ENCODE assay signal across 15 cellular contexts in genomic region chr11:34425863-34426262, GRCh38. TPM values are rescaled to one million over a fixed set of nuclear protein-coding genes. Genes with fewer than 3 reads are reported as not detected.
DNase-seq lines count a peak whose midpoint lies in the region; ATAC-seq and TF ChIP-seq lines count a peak whose summit lies in the region.
"Had no signal": no experiment of that assay in that cellular context is flagged by ENCODE, and none has a peak within 500 bp of the region (broad histone marks: within the 10 kb centered on the region; RNA-seq: fewer than 3 reads in every experiment).

No MANE protein-coding gene starts in this region.

- H3K27me3 ChIP-seq in A673 (replicated peaks; ENCODE audit: insufficient read depth, low read depth, low read length, poor library complexity), result no peaks in the 10 kb centered on the region
- H3K27me3 ChIP-seq in left lung, result no peaks in the 10 kb centered on the region
- no peaks in the 10 kb centered on the region for H3K27me3 ChIP-seq in Caco-2 (replicated peaks; ENCODE audit: control insufficient read depth, insufficient read depth, low read length)
- H3K27me3 ChIP-seq: tibial nerve had no signal

- peak overlapping the region; percentile 45 for H3K27ac ChIP-seq in A673 (ENCODE audit: low read depth, low read length, poor library complexity, severe bottlenecking)
- peak overlapping the region; percentile 41 to 83 for H3K27ac ChIP-seq in left lung

- ATAC-seq in left lung, result no peak
- ATAC-seq in left cardiac atrium, result no peak

- POLR2A ChIA-PET in A673 (lab: Charles Lee; ENCODE audit: low non-redundant PET), result interaction anchor here (0.6 kb wide), 1 partner anchor 34 kb away, joined by 6 read pairs; no protein-coding TSS in a partner anchor
- POLR2A ChIA-PET in Caco-2 (lab: Charles Lee), result no interaction called here

- TF ChIP-seq CTCF in A673 (conservative IDR thresholded peaks at IDR 0.05; ENCODE audit: low read depth, low read length), result no peak
- no peak for TF ChIP-seq CTCF in HFFc6 (IDR thresholded peaks at IDR 0.05)
- no peak for TF ChIP-seq CTCF in left lung (IDR thresholded peaks at IDR 0.05)
- TF ChIP-seq CTCF in Caco-2 (IDR thresholded peaks at IDR 0.05; ENCODE audit: insufficient read depth in 1 of 2, low read depth in 1 of 2, low read length in 1 of 2, severe bottlenecking in 1 of 2, unreplicated experiment in 1 of 2), result no peak

- DNase-seq in A673 (ENCODE audit: low spot score) (peak; percentile 44), HFFc6 (peak; percentile 10), SIG-M5 (lab: John Stamatoyannopoulos, UW) (peak; percentile 70), left lung (no peak), Caco-2 (no peak), left cardiac atrium (no peak), NCI-H1436 (lab: John Stamatoyannopoulos, UW) (no peak)
- DNase-seq in stimulated activated CD4-positive, alpha-beta T cell treated with anti-CD3 and anti-CD28 coated beads, Interleukin-15, amount 100 ng/mL, for 24 hours, result no peak
- DNase-seq: ACHN; activated CD4-positive, alpha-beta memory T cell treated with anti-CD3 and anti-CD28 coated beads for 36 hours; activated effector memory CD4-positive, alpha-beta T cell treated with Interleukin-2 at 50 U/mL for 16 hours; DND-41; H7; hypothalamus had no signal

- no peak overlapping the region for H3K4me3 Mint-ChIP-seq in HFFc6
- H3K4me3 Mint-ChIP-seq in Caco-2 (ENCODE audit: unreplicated experiment), result no peak overlapping the region
- H3K4me3 Mint-ChIP-seq: activated CD4-positive, alpha-beta memory T cell treated with anti-CD3 and anti-CD28 coated beads for 36 hours had no signal

- H3K27ac Mint-ChIP-seq in HFFc6 (peak overlapping the region; percentile 40; the same call in 1 of the 2 replicates), Caco-2 (ENCODE audit: unreplicated experiment) (no peak overlapping the region)
- H3K27ac Mint-ChIP-seq: activated CD4-positive, alpha-beta memory T cell treated with anti-CD3 and anti-CD28 coated beads for 36 hours had no signal

- H3K4me1 Mint-ChIP-seq in HFFc6 (ENCODE audit: low read depth) (peaks cover 36% of the 10 kb centered on the region), Caco-2 (ENCODE audit: low read depth, unreplicated experiment) (peaks cover 18% of the 10 kb centered on the region)

- BruUV-seq in A673 (replicated peaks; lab: Mats Ljungman, UMichigan) (no TSS peak), Caco-2 (replicated peaks; lab: Mats Ljungman, UMichigan) (no TSS peak)

- peaks cover 27% of the 10 kb centered on the region for H3K4me1 ChIP-seq in A673 (ENCODE audit: insufficient read depth, low read length, poor library complexity, severe bottlenecking)
- peaks cover 17 to 53% of the 10 kb centered on the region in 2 donors for H3K4me1 ChIP-seq in left lung
- peaks cover 12% of the 10 kb centered on the region for H3K4me1 ChIP-seq in Caco-2

- H3K9me3 ChIP-seq in A673 (ENCODE audit: low read depth, low read length, poor library complexity, severe bottlenecking) (no peaks in the 10 kb centered on the region), left lung (no peaks in the 10 kb centered on the region), Caco-2 (no peaks in the 10 kb centered on the region)
- H3K9me3 ChIP-seq: tibial nerve had no signal

- H3K36me3 ChIP-seq in A673 (ENCODE audit: insufficient read depth, low read length, poor library complexity, severe bottlenecking), result no peaks in the 10 kb centered on the region
- no peaks in the 10 kb centered on the region for H3K36me3 ChIP-seq in left lung
- H3K36me3 ChIP-seq in Caco-2 (ENCODE audit: control insufficient read depth, insufficient read depth, low read length), result no peaks in the 10 kb centered on the region
- H3K36me3 ChIP-seq: tibial nerve had no signal

- H3K4me3 ChIP-seq in A673 (ENCODE audit: low read depth, low read length, poor library complexity, severe bottlenecking) (no peak overlapping the region), left lung (no peak overlapping the region), Caco-2 (ENCODE audit: low read depth, low read length) (no peak overlapping the region)
- H3K4me3 ChIP-seq: tibial nerve had no signal

- H3K9me3 Mint-ChIP-seq in HFFc6 (no peaks in the 10 kb centered on the region), Caco-2 (ENCODE audit: unreplicated experiment) (no peaks in the 10 kb centered on the region)
- H3K9me3 Mint-ChIP-seq: activated CD4-positive, alpha-beta memory T cell treated with anti-CD3 and anti-CD28 coated beads for 36 hours had no signal

- H3K27me3 Mint-ChIP-seq in HFFc6 (ENCODE audit: insufficient read depth) (peaks cover 2% of the 10 kb centered on the region; the same call in 1 of the 2 replicates), Caco-2 (ENCODE audit: insufficient read depth, unreplicated experiment) (no peaks in the 10 kb centered on the region)

- intact Hi-C loops in A673 (cut with micrococcal nuclease; ENCODE audit: unreplicated experiment), result no loop called here
- intact Hi-C loops in left lung (cut with DNase I), result no loop called here
- intact Hi-C loops in Caco-2 (cut with micrococcal nuclease; ENCODE audit: unreplicated experiment), result loop anchor here (5.0 kb wide), 1 partner anchor 41 kb away; no protein-coding TSS in a partner anchor
- intact Hi-C loops in left cardiac atrium (cut with DNase I), result no loop called here

- H3K36me3 Mint-ChIP-seq in HFFc6 (ENCODE audit: low read depth) (no peaks in the 10 kb centered on the region), Caco-2 (ENCODE audit: insufficient read depth, unreplicated experiment) (no peaks in the 10 kb centered on the region)
- H3K36me3 Mint-ChIP-seq: activated CD4-positive, alpha-beta memory T cell treated with anti-CD3 and anti-CD28 coated beads for 36 hours had no signal

- CTCF ChIA-PET in A673 (lab: Charles Lee) (interaction anchor here (0.5 kb wide), 1 partner anchor 50 kb away, joined by 5 read pairs; no protein-coding TSS in a partner anchor), Caco-2 (lab: Charles Lee) (no interaction called here)

RNA-seq across cellular contexts. Expression of gene CAT, which starts 12.9 kb away (rescaled TPM):
- total RNA-seq in A673 (2021) (26.6 and 38.3 TPM in 2 replicates), left lung (100 to 1,000 TPM; 146 to 214 TPM), Caco-2 (2022) (45.6 and 46.1 TPM in 2 replicates), left cardiac atrium (100 to 1,000 TPM in 1 of 2 donors, 10 to 100 TPM in 1; 98.1 to 117 TPM)
- 10 to 100 TPM; 36.7 to 47.4 (median 42.9) TPM for total RNA-seq in HFFc6 (2021; fragmentation: NEBNext Ultra II Directional; extraction: Animal tissue kit (Norgen Biotek cat#: 25700))
- total RNA-seq: H7 had no signal

Comparison
In these comparisons a context has a peak if more than half of its experiments do, and no peak if none do; other contexts are left out.
1. DNase-seq: peak in A673 (single experiment), HFFc6 (single experiment) and SIG-M5 (single experiment); none in left lung (0 of 2), Caco-2 (0 of 2), left cardiac atrium (single experiment), stimulated activated CD4-positive, alpha-beta T cell treated with anti-CD3 and anti-CD28 coated beads, Interleukin-15, amount 100 ng/mL, for 24 hours (single experiment) and NCI-H1436 (single experiment).